8 cellular contexts compared by ENCODE assay signal in the genomic region with DNA sequence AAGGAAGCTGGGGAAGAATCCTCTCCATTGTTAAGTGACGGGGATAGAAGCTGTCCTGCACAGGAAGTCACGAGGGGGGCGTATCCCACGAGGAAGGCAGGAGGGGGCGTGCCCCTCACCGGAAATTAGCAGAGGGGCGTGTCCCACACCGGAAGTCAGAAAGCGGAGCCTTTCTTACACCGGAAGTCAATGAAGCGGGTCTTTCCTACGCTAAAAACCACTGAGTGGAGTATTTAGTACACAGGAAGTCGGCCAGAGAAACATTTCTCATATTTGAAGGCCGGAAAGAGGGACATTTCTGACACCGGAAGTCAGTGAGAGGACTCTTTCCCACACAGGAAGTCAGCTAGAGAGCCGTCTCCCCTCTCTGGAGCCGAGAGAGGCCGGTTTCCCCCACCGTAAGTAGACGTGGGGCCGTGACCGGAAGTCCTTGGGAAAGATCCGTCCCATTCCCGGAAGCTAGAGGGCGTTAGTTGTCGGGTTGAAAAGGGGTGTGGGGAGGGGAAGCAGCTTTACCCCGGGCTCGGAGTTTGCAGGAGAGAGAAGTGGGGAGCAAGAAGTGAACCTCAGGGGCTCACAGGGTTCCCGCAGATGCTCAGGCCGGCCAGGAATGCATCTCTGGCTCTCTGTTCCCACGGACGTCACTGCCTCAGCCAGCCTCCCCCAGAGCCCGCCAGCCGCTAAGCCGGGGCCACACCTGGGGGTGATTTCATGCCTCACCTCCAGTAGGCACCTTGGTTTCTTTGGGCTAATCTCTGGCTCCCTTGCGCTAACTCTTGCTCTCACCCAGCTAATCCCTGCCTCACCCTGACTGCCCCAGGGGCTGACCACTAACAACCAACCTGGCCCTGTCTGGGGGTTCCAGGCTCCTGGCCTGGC. TPM values are rescaled to one million over a fixed set of nuclear protein-coding genes. Genes with fewer than 3 reads are reported as not detected.
DNase-seq lines count a peak whose midpoint lies in the region; ATAC-seq lines count a peak whose summit lies in the region.

No MANE protein-coding gene starts in this region.

- peak; percentile 61 for ATAC-seq in GM19467 (IDR thresholded peaks at IDR 0.05; ENCODE audit: unreplicated experiment)

- H3K4me3 ChIP-seq in endocrine pancreas (ENCODE audit: control insufficient read depth, insufficient read depth, low read length), result peak overlapping the region; percentile 61
- peak overlapping the region; percentile 52 for H3K4me3 ChIP-seq in mesodermal cell (ENCODE audit: extremely low read depth, insufficient read depth, low read length, poor library complexity, severe bottlenecking)

- H3K9me3 ChIP-seq in endocrine pancreas (ENCODE audit: control insufficient read depth, low read length) (no peaks in the 10 kb centered on the region), mesodermal cell (ENCODE audit: control insufficient read depth, low read length) (no peaks in the 10 kb centered on the region)

- H3K27ac ChIP-seq in mesodermal cell (ENCODE audit: low read depth, low read length, severe bottlenecking), result peak overlapping the region; percentile 98

- H3K27me3 ChIP-seq in endocrine pancreas (ENCODE audit: control insufficient read depth, insufficient read depth, low read length), result peaks cover 3% of the 10 kb centered on the region

- H3K36me3 ChIP-seq in endocrine pancreas (ENCODE audit: control insufficient read depth, insufficient read depth, low read length) (no peaks in the 10 kb centered on the region), mesodermal cell (ENCODE audit: control insufficient read depth, insufficient read depth, low read length) (no peaks in the 10 kb centered on the region)

- DNase-seq in COR-L47 (lab: John Stamatoyannopoulos, UW) (peak; percentile 98), HS-27A (ENCODE audit: low read depth) (peak; percentile 92), NOMO-1 treated with dmso at 0.1 percent for 144 hours (lab: John Stamatoyannopoulos, UW; ENCODE audit: unreplicated experiment) (peak; percentile 92)
- peak; percentile 72 for DNase-seq in activated CD8-positive, alpha-beta memory T cell treated with anti-CD3 and anti-CD28 coated beads, Interleukin-2, amount 50 U/mL, for 1 hour (ENCODE audit: extremely low read depth)
- DNase-seq in stimulated activated CD8-positive, alpha-beta memory T cell treated with anti-CD3 and anti-CD28 coated beads, Interleukin-15, amount 100 ng/mL, for 24 hours (ENCODE audit: low read depth), result peak; percentile 68

- WGBS in mesodermal cell (ENCODE audit: insufficient coverage in 2 of 2), 2 experiments, result 27 to 33% methylated on average over 27 to 35 of the region's 36 CpGs

- no peaks in the 10 kb centered on the region for H3K4me1 ChIP-seq in endocrine pancreas (ENCODE audit: control insufficient read depth, insufficient read depth, low read length)
- peaks cover 22% of the 10 kb centered on the region for H3K4me1 ChIP-seq in mesodermal cell (ENCODE audit: control insufficient read depth, insufficient read depth, low read length, poor library complexity, severe bottlenecking)

- peak overlapping the region; percentile 42 for H3K9ac ChIP-seq in endocrine pancreas (ENCODE audit: control insufficient read depth, insufficient read depth, low read length)

RNA-seq across cellular contexts. Expression of gene MIAT, which starts 15.4 kb away (rescaled TPM):
- polyA plus RNA-seq in mesodermal cell (2013, experiment 1 of 2), result 6.0 TPM
- 2.9 TPM for polyA plus RNA-seq in mesodermal cell (2013, experiment 2 of 2)

RNA-seq across cellular contexts. Expression of gene CRYBA4, which starts 51.1 kb away (rescaled TPM):
- 0.77 TPM for polyA plus RNA-seq in mesodermal cell (2013, experiment 1 of 2)
- not detected for polyA plus RNA-seq in mesodermal cell (2013, experiment 2 of 2)

RNA-seq across cellular contexts. Expression of gene CRYBB1, which starts 55.0 kb away (rescaled TPM):
- polyA plus RNA-seq in mesodermal cell (2013, experiment 1 of 2), result 2.0 TPM
- polyA plus RNA-seq in mesodermal cell (2013, experiment 2 of 2), result 0.40 TPM

Comparison
In these comparisons a context has a peak if more than half of its experiments do, and no peak if none do; other contexts are left out.
1. Peak in every context shown above with its lines: DNase-seq, ATAC-seq, H3K4me3 ChIP-seq and H3K27ac ChIP-seq.